22 cellular contexts compared by ENCODE assay signal in genomic region chr1:76031496-76031895, GRCh38. TPM values are rescaled to one million over a fixed set of nuclear protein-coding genes. Genes with fewer than 3 reads are reported as not detected.
A peak's percentile ranks its signal among the peaks of the same experiment; 100 is the strongest.
DNase-seq lines count a peak whose midpoint lies in the region; ATAC-seq, FAIRE-seq and TF ChIP-seq lines count a peak whose summit lies in the region.
"Had no signal": no experiment of that assay in that cellular context is flagged by ENCODE, and none has a peak within 500 bp of the region (broad histone marks: within the 10 kb centered on the region; RNA-seq: fewer than 3 reads in every experiment).

No MANE protein-coding gene starts in this region.

- H3K9me1 ChIP-seq in IMR-90 (ENCODE audit: insufficient read depth, low read length), result no peaks in the 10 kb centered on the region
- H3K9me1 ChIP-seq in K562 (ENCODE audit: control insufficient read depth, insufficient read depth, low read length), result no peaks in the 10 kb centered on the region

- no peak overlapping the region for H2BK15ac ChIP-seq in IMR-90 (ENCODE audit: low read depth, low read length)

- H2BK12ac ChIP-seq in trophoblast cell (ENCODE audit: low read length), result peak overlapping the region; percentile 6

- no peak overlapping the region for H4K12ac ChIP-seq in trophoblast cell (ENCODE audit: low read depth, low read length)

- POLR2A ChIA-PET in A549 (lab: Yijun Ruan, JAX), result no interaction called here
- POLR2A ChIA-PET in IMR-90 (lab: Charles Lee; ENCODE audit: unreplicated experiment), result no interaction called here
- POLR2A ChIA-PET in K562 (lab: Yijun Ruan, JAX), result no interaction called here

- H4K20me1 ChIP-seq in IMR-90 (ENCODE audit: insufficient read depth, low read length) (no peaks in the 10 kb centered on the region), K562 (replicated peaks; ENCODE audit: control insufficient read depth, insufficient read depth, low read length) (no peaks in the 10 kb centered on the region)
- H4K20me1 ChIP-seq: BLaER1 treated with 17β-estradiol and CSF1 and Interleukin-3, amounts not matched to agents 10 nM and 100 nM had no signal

- DNase-seq in A549 (ENCODE audit: low read depth in 1 of 2, low spot score in 1 of 2) (no peak), IMR-90 (no peak), K562 (ENCODE audit: extremely low read depth in 1 of 4, low spot score in 3 of 4) (no peak), trophoblast cell (no peak), frontal cortex (ENCODE audit: low spot score in 2 of 2) (no peak), sigmoid colon (no peak), amygdala (lab: John Stamatoyannopoulos, UW) (no peak)
- DNase-seq: 8988T; AML-193; Caco-2; Calu3; CD4-positive, alpha-beta T cell; CD8-positive, alpha-beta T cell; DMS79 treated with DMSO at 0.1 percent for 48 hours; GF-D8 had no signal

- H2AFZ ChIP-seq in IMR-90 (replicated peaks; ENCODE audit: low read length, poor library complexity) (no peak overlapping the region), K562 (ENCODE audit: low read depth, low read length) (no peak overlapping the region), trophoblast cell (ENCODE audit: insufficient read depth, low read length, poor library complexity) (no peak overlapping the region)

- H3K9me3 ChIP-seq in A549 (no peaks in the 10 kb centered on the region), IMR-90 (ENCODE audit: control insufficient read depth, insufficient read depth, low read length) (no peaks in the 10 kb centered on the region), K562 (replicated peaks; ENCODE audit: control insufficient read depth, insufficient read depth, low read depth, low read length) (no peaks in the 10 kb centered on the region), trophoblast cell (ENCODE audit: insufficient read depth, low read depth, low read length) (no peaks in the 10 kb centered on the region), sigmoid colon (no peaks in the 10 kb centered on the region)
- H3K9me3 ChIP-seq: Caco-2 had no signal

- H4K8ac ChIP-seq in IMR-90 (ENCODE audit: low read depth in 2 of 2, low read length in 2 of 2), result no peak overlapping the region
- no peak overlapping the region for H4K8ac ChIP-seq in trophoblast cell (ENCODE audit: low read depth, low read length)

- TF ChIP-seq POLR2A in A549 (IDR thresholded peaks at IDR 0.05; ENCODE audit: low read length) (no peak), IMR-90 (IDR thresholded peaks at IDR 0.05; ENCODE audit: low read depth, low read length) (no peak), K562 (conservative IDR thresholded peaks at IDR 0.05) (no peak), sigmoid colon (IDR thresholded peaks at IDR 0.05) (no peak)

- H3K14ac ChIP-seq in IMR-90 (replicated peaks; ENCODE audit: low read depth, low read length), result no peak overlapping the region
- no peak overlapping the region for H3K14ac ChIP-seq in trophoblast cell (ENCODE audit: low read length)

- CTCF ChIA-PET in A549 (lab: Yijun Ruan, JAX), result no interaction called here
- CTCF ChIA-PET in IMR-90 (lab: Yijun Ruan, JAX), result no interaction called here
- CTCF ChIA-PET in K562 (lab: Yijun Ruan, JAX; ENCODE audit: low intra/inter-chr PET ratio), result no interaction called here

- H3K27ac ChIP-seq in A549 (no peak overlapping the region), IMR-90 (ENCODE audit: insufficient read depth, low read length) (no peak overlapping the region), K562 (ENCODE audit: extremely low read depth, low read depth, low read length) (no peak overlapping the region), trophoblast cell (ENCODE audit: low read depth, low read length) (no peak overlapping the region), sigmoid colon (no peak overlapping the region)
- H3K27ac ChIP-seq: BLaER1 treated with 17β-estradiol and CSF1 and Interleukin-3, amounts not matched to agents 10 nM and 100 nM; C4-2B had no signal

- H3K4me3 ChIP-seq in A549 (no peak overlapping the region), IMR-90 (ENCODE audit: insufficient read depth, low read depth, low read length) (no peak overlapping the region), K562 (no peak overlapping the region), trophoblast cell (ENCODE audit: low read depth, low read length) (no peak overlapping the region), sigmoid colon (no peak overlapping the region)
- H3K4me3 ChIP-seq: BLaER1 treated with 17β-estradiol and CSF1 and Interleukin-3, amounts not matched to agents 10 nM and 100 nM had no signal

- H2BK5ac ChIP-seq in IMR-90 (ENCODE audit: low read depth, low read length, poor library complexity, severe bottlenecking), result no peak overlapping the region
- no peak overlapping the region for H2BK5ac ChIP-seq in trophoblast cell (ENCODE audit: low read depth, low read length, poor library complexity)

- no peak overlapping the region for H2BK20ac ChIP-seq in IMR-90 (ENCODE audit: low read depth, low read length)

- dilution Hi-C loops in IMR-90 (cut with HindIII; ENCODE audit: low sequenced_read_pairs, unreplicated experiment), result no loop called here

- TF ChIP-seq CTCF in A549 (IDR thresholded peaks at IDR 0.05), result no peak
- no peak for TF ChIP-seq CTCF in IMR-90 (conservative IDR thresholded peaks at IDR 0.05; ENCODE audit: low read depth, low read length)
- TF ChIP-seq CTCF in K562 (IDR thresholded peaks at IDR 0.05 in 2 of 3, conservative IDR thresholded peaks at IDR 0.05 in 1 of 3; ENCODE audit: insufficient read depth in 2 of 3, low read depth in 1 of 3, low read length in 3 of 3), result no peak
- no peak for TF ChIP-seq CTCF in sigmoid colon (IDR thresholded peaks at IDR 0.05)

- H2BK120ac ChIP-seq in IMR-90 (ENCODE audit: low read depth, low read length) (no peak overlapping the region), trophoblast cell (ENCODE audit: insufficient read depth, low read length, poor library complexity) (no peak overlapping the region)

- H3K4me1 ChIP-seq in A549 (no peaks in the 10 kb centered on the region), IMR-90 (ENCODE audit: control insufficient read depth, insufficient read depth, low read length) (no peaks in the 10 kb centered on the region), K562 (replicated peaks in 1 of 2; ENCODE audit: control insufficient read depth in 2 of 2, insufficient read depth in 2 of 2, low read length in 2 of 2) (no peaks in the 10 kb centered on the region), trophoblast cell (ENCODE audit: control insufficient read depth in 1 of 2, insufficient read depth in 2 of 2, low read length in 2 of 2) (no peaks in the 10 kb centered on the region), sigmoid colon (no peaks in the 10 kb centered on the region)
- H3K4me1 ChIP-seq: BLaER1 treated with 17β-estradiol and CSF1 and Interleukin-3, amounts not matched to agents 10 nM and 100 nM had no signal

- H3K23ac ChIP-seq in IMR-90 (ENCODE audit: low read depth, low read length) (no peak overlapping the region), trophoblast cell (ENCODE audit: low read length) (peak overlapping the region; percentile 86)

- H2AK5ac ChIP-seq in IMR-90 (ENCODE audit: low read depth, low read length) (no peak overlapping the region), trophoblast cell (ENCODE audit: low read length) (no peak overlapping the region)

- no peaks in the 10 kb centered on the region; the same call in 1 of the 2 replicates for H3K27me3 ChIP-seq in IMR-90 (ENCODE audit: control insufficient read depth, insufficient read depth, low read length)
- H3K27me3 ChIP-seq in K562 (ENCODE audit: control insufficient read depth in 2 of 2, insufficient read depth in 2 of 2, low read length in 2 of 2), result no peaks in the 10 kb centered on the region
- H3K27me3 ChIP-seq in trophoblast cell (ENCODE audit: insufficient read depth, low read length), result no peaks in the 10 kb centered on the region
- H3K27me3 ChIP-seq in sigmoid colon, result no peaks in the 10 kb centered on the region
- H3K27me3 ChIP-seq: BLaER1 treated with 17β-estradiol and CSF1 and Interleukin-3, amounts not matched to agents 10 nM and 100 nM had no signal

- H3K36me3 ChIP-seq in IMR-90 (ENCODE audit: control insufficient read depth, insufficient read depth, low read length), result no peaks in the 10 kb centered on the region
- H3K36me3 ChIP-seq in K562 (ENCODE audit: control insufficient read depth, insufficient read depth, low read length), result no peaks in the 10 kb centered on the region
- no peaks in the 10 kb centered on the region for H3K36me3 ChIP-seq in trophoblast cell (ENCODE audit: control insufficient read depth in 1 of 2, insufficient read depth in 2 of 2, low read length in 2 of 2)
- no peaks in the 10 kb centered on the region for H3K36me3 ChIP-seq in sigmoid colon
- H3K36me3 ChIP-seq: BLaER1 treated with 17β-estradiol and CSF1 and Interleukin-3, amounts not matched to agents 10 nM and 100 nM had no signal

- no peak overlapping the region for H2AK9ac ChIP-seq in IMR-90 (replicated peaks; ENCODE audit: low read depth, low read length, poor library complexity)

- no peak overlapping the region for H3K9ac ChIP-seq in IMR-90 (ENCODE audit: low read depth, low read length)
- H3K9ac ChIP-seq in K562 (ENCODE audit: insufficient read depth in 1 of 2, low read depth in 2 of 2, low read length in 2 of 2), result no peak overlapping the region
- H3K9ac ChIP-seq in trophoblast cell (ENCODE audit: low read length), result no peak overlapping the region
- H3K9ac ChIP-seq: BLaER1 treated with 17β-estradiol and CSF1 and Interleukin-3, amounts not matched to agents 10 nM and 100 nM had no signal

- H3K56ac ChIP-seq in IMR-90 (ENCODE audit: extremely low read depth, insufficient read depth, low read length), result no peak overlapping the region

- ATAC-seq in A549 (no peak), IMR-90 (ENCODE audit: low read depth) (no peak), K562 (no peak)
- ATAC-seq: CD8-positive, alpha-beta T cell had no signal

- H3K4me2 ChIP-seq in A549 (no peak overlapping the region), IMR-90 (ENCODE audit: low read depth, low read length) (no peak overlapping the region), K562 (ENCODE audit: insufficient read depth, low read length) (no peak overlapping the region), trophoblast cell (ENCODE audit: low read length) (no peak overlapping the region)
- H3K4me2 ChIP-seq: BLaER1 treated with 17β-estradiol and CSF1 and Interleukin-3, amounts not matched to agents 10 nM and 100 nM had no signal

- H3K18ac ChIP-seq in IMR-90 (ENCODE audit: low read depth, low read length), result no peak overlapping the region
- H3K18ac ChIP-seq in trophoblast cell (ENCODE audit: low read length), result no peak overlapping the region

- WGBS in A549 (ENCODE audit: missing lambda C conversion rate), result 23% methylated on average over 2 of the region's 2 CpGs
- WGBS in IMR-90 (ENCODE audit: extremely low coverage in 2 of 2, insufficient read length in 1 of 2), 2 experiments, result 20% methylated on average over 1 of the region's 2 CpGs; no CpG with 5 or more reads in 1 of the 2 experiments
- WGBS in K562 (ENCODE audit: insufficient coverage, low coverage, missing lambda C conversion rate), result 0% methylated on average over 2 of the region's 2 CpGs
- WGBS in trophoblast cell (ENCODE audit: extremely low coverage, insufficient coverage, insufficient read length), result no CpG with 5 or more reads among the region's 2 CpGs
- 78 to 83% methylated on average over 2 of the region's 2 CpGs for WGBS in sigmoid colon, 2 donors

- intact Hi-C loops in IMR-90 (cut with micrococcal nuclease), result no loop called here
- intact Hi-C loops in K562 (cut with micrococcal nuclease), result no loop called here
- intact Hi-C loops in sigmoid colon (cut with DNase I), result no loop called here

- no peak for TF ChIP-seq RAD21 in A549 (conservative IDR thresholded peaks at IDR 0.05 in 1 of 2, IDR thresholded peaks at IDR 0.05 in 1 of 2)
- no peak for TF ChIP-seq RAD21 in IMR-90 (IDR thresholded peaks at IDR 0.05; ENCODE audit: low read length)
- no peak for TF ChIP-seq RAD21 in K562 (CRISPR knock-in tag; conservative IDR thresholded peaks at IDR 0.05 in 1 of 2, IDR thresholded peaks at IDR 0.05 in 1 of 2)

- H4K91ac ChIP-seq in IMR-90 (ENCODE audit: insufficient read depth, low read depth, low read length), result no peak overlapping the region
- no peak overlapping the region for H4K91ac ChIP-seq in trophoblast cell (ENCODE audit: low read depth, low read length)

- TF ChIP-seq EP300 in A549 (IDR thresholded peaks at IDR 0.05) (no peak), K562 (IDR thresholded peaks at IDR 0.05; ENCODE audit: low read length) (no peak), sigmoid colon (IDR thresholded peaks at IDR 0.05) (no peak)

- no peaks in the 10 kb centered on the region for H3K79me1 ChIP-seq in IMR-90 (ENCODE audit: low read depth in 1 of 2, low read length in 2 of 2)
- H3K79me1 ChIP-seq in trophoblast cell (ENCODE audit: low read length), result peaks cover 4% of the 10 kb centered on the region

- H4K5ac ChIP-seq in IMR-90 (ENCODE audit: low read depth, low read length), result no peak overlapping the region

- H3K4ac ChIP-seq in IMR-90 (ENCODE audit: low read depth, low read length) (no peak overlapping the region), trophoblast cell (ENCODE audit: low read depth, low read length) (no peak overlapping the region)

- in situ Hi-C loops in IMR-90 (cut with MboI; ENCODE audit: low sequenced_read_pairs) (no loop called here), K562 (cut with MboI) (no loop called here)

- BruUV-seq in IMR-90 (replicated peaks; lab: Mats Ljungman, UMichigan) (no TSS peak), K562 (replicated peaks; lab: Mats Ljungman, UMichigan) (no TSS peak)

- FAIRE-seq in A549 (lab: Jason Lieb, UNC), result no peak
- FAIRE-seq in K562 (lab: Jason Lieb, UNC), result no peak
- FAIRE-seq in frontal cortex (lab: Jason Lieb, UNC), result no peak
- FAIRE-seq: A204.1, D721Med, G401.6, GM12891, GM19239 had no signal

- H3K79me2 ChIP-seq in K562 (ENCODE audit: control insufficient read depth, insufficient read depth, low read length) (no peaks in the 10 kb centered on the region), trophoblast cell (ENCODE audit: control insufficient read depth, insufficient read depth, low read length, poor library complexity) (no peaks in the 10 kb centered on the region)

RNA-seq across cellular contexts. Expression of gene ST6GALNAC3, which starts 43.0 kb away (rescaled TPM):
- polyA plus RNA-seq in A549 (2011; rRNA removed) (1.2 and 1.7 TPM in 2 replicates), A549 (2017; fragmentation: RNase III; extraction: RNeasy Plus Mini Kit Qiagen cat#74134 plus additional on column Dnase treatment) (0.92 to 1.5 TPM (median 1.1 TPM) in 3 replicates), IMR-90 (2012; rRNA removed) (0.34 and 0.65 TPM in 2 replicates), K562 (2011; rRNA removed) (not detected in 2 replicates), K562 (2014; fragmentation: Illumina TruSeq; extraction: Trizol) (not detected in 2 replicates), K562 (2014; fragmentation: Nextera tagmentation; extraction: Ambion mirVana) (not detected), K562 (2014; rRNA removed) (not detected in 2 replicates), sigmoid colon (1 to 10 TPM; 1.6 to 2.5 (median 1.8) TPM)
- polyA plus RNA-seq in A549 (2012; cell fraction: cytosol; rRNA removed), result 0.16 and 0.19 TPM in 2 replicates
- polyA plus RNA-seq in A549 (2012; cell fraction: nucleus; rRNA removed), result 0.04 and 0.07 TPM in 2 replicates
- polyA minus RNA-seq in A549 (2011; rRNA and poly(A)+ RNA removed), result 1.8 and 2.2 TPM in 2 replicates
- total RNA-seq in IMR-90 (2012; rRNA removed) (0.56 and 1.3 TPM in 2 replicates), K562 (2014; rRNA removed) (not detected in 2 replicates), K562 (2014; rRNA removed; fragmentation: Illumina TruSeq; extraction: Trizol) (0.18 and 0.19 TPM in 2 replicates), K562 (2015; rRNA removed; fragmentation: Illumina TruSeq; extraction: Trizol) (0.04 TPM in 1 of 2 replicates, not detected in the other), K562 (2021) (0.29 and 0.31 TPM in 2 replicates), frontal cortex (14.3 TPM), sigmoid colon (1 to 10 TPM; 1.9 to 7.5 (median 4.3) TPM)
- polyA plus RNA-seq in IMR-90 (2012; cell fraction: cytosol; rRNA removed), result 0.03 and 0.05 TPM in 2 replicates
- 0.04 and 0.17 TPM in 2 replicates for polyA plus RNA-seq in IMR-90 (2012; cell fraction: nucleus; rRNA removed; ENCODE audit: low replicate concordance)
- total RNA-seq in K562 (2011; cell fraction: chromatin; rRNA removed; ENCODE audit: low replicate concordance), result not detected in 2 replicates
- not detected in 2 replicates for total RNA-seq in K562 (2011; cell fraction: nucleolus; rRNA removed)
- total RNA-seq in K562 (2011; cell fraction: nucleoplasm; rRNA removed), result not detected in 2 replicates
- polyA plus RNA-seq in K562 (2011; cell fraction: cytosol; rRNA removed), result not detected in 2 replicates
- polyA plus RNA-seq in K562 (2011; cell fraction: nucleus; rRNA removed), result not detected in 2 replicates
- 0.44 TPM in 1 of 2 replicates, not detected in the other for polyA plus RNA-seq in K562 (2012)
- not detected in 2 replicates for polyA minus RNA-seq in K562 (2011; rRNA and poly(A)+ RNA removed)
- not detected in 2 replicates for polyA minus RNA-seq in K562 (2011; cell fraction: cytosol; rRNA and poly(A)+ RNA removed)
- polyA minus RNA-seq in K562 (2011; cell fraction: nucleus; rRNA and poly(A)+ RNA removed), result not detected in 2 replicates
- polyA plus RNA-seq in trophoblast cell (2013), result 17.8 and 18.7 TPM in 2 replicates

Comparison
In these comparisons a context has a peak if more than half of its experiments do, and no peak if none do; other contexts are left out.
1. Of the 35 proteins assayed by ChIP-seq in both K562 and A549: peak only in K562: none; only in A549: MAFK; in both: none; in neither: 34.